20 cellular contexts compared by ENCODE assay signal in the genomic region with DNA sequence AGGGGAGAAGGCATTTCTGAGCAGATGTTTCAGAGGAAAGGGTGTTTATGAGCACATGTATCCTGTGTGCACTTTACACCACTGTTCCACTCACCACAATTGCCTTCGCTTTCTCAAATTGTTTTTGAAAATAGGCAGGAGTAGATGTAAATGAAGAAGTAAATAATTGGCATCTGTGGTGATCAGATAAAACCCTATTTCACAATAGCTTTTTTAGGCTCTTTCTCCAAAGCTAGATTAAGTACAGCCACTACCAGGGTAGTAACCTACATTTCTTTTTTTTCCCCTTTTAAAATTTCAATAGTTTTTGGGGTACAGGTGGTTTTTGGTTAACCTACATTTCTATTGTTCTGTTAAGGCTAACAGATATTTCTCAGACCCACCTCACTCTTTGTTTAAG.
"Had no signal": no experiment of that assay in that cellular context is flagged by ENCODE, and none has a peak within 500 bp of the region (broad histone marks: within the 10 kb centered on the region; RNA-seq: fewer than 3 reads in every experiment).

No MANE protein-coding gene starts in this region.

- H3K4me1 ChIP-seq: SJCRH30 had no signal

- H3K36me3 ChIP-seq: MG63, SJCRH30 had no signal

- H3K4me3 ChIP-seq: MG63, SJCRH30 had no signal

- FAIRE-seq: HTR-8/SVneo had no signal

- H3K27me3 ChIP-seq: MG63, SJCRH30 had no signal

- DNase-seq: MG63, NCI-H1092, NCI-H1105 treated with DMSO at 0.1 percent for 48 hours, NCI-H1417 treated with DMSO at 0.1 percent for 48 hours, NCI-H1694 treated with DMSO at 0.1 percent for 48 hours, NCI-H1930, NCI-H2081, NCI-H2171, NCI-H226, NCI-H446, NCI-H510A, NCI-H524 treated with DMSO at 0.1 percent for 48 hours, PC-3, SHP77, SJCRH30 had no signal

- H3K27ac ChIP-seq: HL-60, RWPE1, SJCRH30 had no signal

- ATAC-seq: Panc1, PC-3, SK-N-SH treated with all-trans-retinoic acid at 6 μM for 48 hours had no signal
